In the genomic region with DNA sequence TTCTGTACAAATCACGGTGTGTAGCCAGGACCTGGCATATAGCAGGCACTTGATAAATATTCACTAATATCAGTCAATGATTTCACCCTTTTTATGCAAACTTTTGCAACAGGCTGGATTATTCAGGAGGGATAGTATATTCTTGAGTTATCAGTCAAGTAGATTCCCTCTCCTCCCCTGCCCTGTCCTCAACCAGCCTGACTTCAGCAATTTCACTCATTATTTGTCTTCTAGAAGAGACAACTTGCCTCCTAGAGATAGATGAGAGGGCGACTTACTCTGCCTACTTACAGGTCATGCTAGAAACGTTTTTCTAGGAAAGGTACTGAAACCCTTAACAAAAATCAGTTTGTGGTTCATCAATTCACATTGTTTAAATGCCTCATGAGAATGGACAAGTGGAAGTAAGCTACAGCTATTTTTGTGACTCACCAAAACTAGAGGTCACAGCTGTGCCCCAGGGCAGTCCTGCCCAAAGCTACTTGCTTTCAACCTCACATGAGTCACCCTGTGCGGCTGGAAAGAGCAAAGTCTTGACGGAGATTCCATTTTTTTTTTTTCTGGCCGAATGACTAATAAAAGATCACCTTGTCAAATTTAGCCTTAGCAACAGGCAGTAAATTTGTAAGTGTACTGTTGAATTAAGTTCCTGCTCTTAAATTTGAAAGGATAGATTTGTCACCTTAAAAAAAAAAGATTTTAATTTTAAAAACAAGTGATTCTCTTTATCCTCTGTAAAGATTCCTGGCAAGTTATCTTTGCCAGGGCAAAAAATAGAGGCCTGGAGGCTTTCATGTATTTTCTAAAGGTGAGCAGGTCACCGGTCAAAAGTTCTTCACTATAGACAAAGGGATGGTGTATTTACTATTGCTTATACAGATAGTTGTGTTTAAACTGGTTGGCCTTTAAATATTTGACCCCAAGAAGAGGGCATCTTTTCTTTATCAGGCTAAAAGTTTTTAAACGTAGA, we compare ENCODE assay signal across 1 cellular context.
TF ChIP-seq lines count a peak whose summit lies in the region.

No MANE protein-coding gene starts in this region.

TF ChIP-seq in HEK293, 187 proteins besides CTCF, POLR2A, EP300 and RAD21 (continued from another document):
- TF ChIP-seq, protein P1, sequence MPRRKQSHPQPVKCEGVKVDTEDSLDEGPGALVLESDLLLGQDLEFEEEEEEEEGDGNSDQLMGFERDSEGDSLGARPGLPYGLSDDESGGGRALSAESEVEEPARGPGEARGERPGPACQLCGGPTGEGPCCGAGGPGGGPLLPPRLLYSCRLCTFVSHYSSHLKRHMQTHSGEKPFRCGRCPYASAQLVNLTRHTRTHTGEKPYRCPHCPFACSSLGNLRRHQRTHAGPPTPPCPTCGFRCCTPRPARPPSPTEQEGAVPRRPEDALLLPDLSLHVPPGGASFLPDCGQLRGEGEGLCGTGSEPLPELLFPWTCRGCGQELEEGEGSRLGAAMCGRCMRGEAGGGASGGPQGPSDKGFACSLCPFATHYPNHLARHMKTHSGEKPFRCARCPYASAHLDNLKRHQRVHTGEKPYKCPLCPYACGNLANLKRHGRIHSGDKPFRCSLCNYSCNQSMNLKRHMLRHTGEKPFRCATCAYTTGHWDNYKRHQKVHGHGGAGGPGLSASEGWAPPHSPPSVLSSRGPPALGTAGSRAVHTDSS (tag by site-specific recombination; IDR thresholded peaks at IDR 0.05) = no peak
- TF ChIP-seq ZNF157 (tag by site-specific recombination; IDR thresholded peaks at IDR 0.05) (no peak), HOXC10 (CRISPR knock-in tag; IDR thresholded peaks at IDR 0.05) (no peak), ZNF221 (tag by site-specific recombination; IDR thresholded peaks at IDR 0.05; ENCODE audit: borderline replicate concordance) (no peak), ZFP37 (tag by site-specific recombination; IDR thresholded peaks at IDR 0.05) (0 out of 2 replicates have a peak, but pooled peaks have one; percentile 43), SALL2 (tag by site-specific recombination; IDR thresholded peaks at IDR 0.05; ENCODE audit: borderline replicate concordance) (no peak)
- TF ChIP-seq, protein P2, sequence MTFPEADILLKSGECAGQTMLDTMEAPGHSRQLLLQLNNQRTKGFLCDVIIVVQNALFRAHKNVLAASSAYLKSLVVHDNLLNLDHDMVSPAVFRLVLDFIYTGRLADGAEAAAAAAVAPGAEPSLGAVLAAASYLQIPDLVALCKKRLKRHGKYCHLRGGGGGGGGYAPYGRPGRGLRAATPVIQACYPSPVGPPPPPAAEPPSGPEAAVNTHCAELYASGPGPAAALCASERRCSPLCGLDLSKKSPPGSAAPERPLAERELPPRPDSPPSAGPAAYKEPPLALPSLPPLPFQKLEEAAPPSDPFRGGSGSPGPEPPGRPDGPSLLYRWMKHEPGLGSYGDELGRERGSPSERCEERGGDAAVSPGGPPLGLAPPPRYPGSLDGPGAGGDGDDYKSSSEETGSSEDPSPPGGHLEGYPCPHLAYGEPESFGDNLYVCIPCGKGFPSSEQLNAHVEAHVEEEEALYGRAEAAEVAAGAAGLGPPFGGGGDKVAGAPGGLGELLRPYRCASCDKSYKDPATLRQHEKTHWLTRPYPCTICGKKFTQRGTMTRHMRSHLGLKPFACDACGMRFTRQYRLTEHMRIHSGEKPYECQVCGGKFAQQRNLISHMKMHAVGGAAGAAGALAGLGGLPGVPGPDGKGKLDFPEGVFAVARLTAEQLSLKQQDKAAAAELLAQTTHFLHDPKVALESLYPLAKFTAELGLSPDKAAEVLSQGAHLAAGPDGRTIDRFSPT (tag by site-specific recombination; IDR thresholded peaks at IDR 0.05) = peak; percentile 50; the same call in 1 of the 2 replicates
- TF ChIP-seq, protein P3, sequence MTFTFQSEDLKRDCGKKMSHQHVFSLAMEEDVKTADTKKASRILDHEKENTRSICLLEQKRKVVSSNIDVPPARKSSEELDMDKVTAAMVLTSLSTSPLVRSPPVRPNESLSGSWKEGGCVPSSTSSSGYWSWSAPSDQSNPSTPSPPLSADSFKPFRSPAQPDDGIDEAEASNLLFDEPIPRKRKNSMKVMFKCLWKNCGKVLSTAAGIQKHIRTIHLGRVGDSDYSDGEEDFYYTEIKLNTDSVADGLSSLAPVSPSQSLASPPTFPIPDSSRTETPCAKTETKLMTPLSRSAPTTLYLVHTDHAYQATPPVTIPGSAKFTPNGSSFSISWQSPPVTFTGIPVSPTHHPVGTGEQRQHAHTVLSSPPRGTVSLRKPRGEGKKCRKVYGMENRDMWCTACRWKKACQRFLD (tag by site-specific recombination; IDR thresholded peaks at IDR 0.05) = no peak
